In the genomic region with DNA sequence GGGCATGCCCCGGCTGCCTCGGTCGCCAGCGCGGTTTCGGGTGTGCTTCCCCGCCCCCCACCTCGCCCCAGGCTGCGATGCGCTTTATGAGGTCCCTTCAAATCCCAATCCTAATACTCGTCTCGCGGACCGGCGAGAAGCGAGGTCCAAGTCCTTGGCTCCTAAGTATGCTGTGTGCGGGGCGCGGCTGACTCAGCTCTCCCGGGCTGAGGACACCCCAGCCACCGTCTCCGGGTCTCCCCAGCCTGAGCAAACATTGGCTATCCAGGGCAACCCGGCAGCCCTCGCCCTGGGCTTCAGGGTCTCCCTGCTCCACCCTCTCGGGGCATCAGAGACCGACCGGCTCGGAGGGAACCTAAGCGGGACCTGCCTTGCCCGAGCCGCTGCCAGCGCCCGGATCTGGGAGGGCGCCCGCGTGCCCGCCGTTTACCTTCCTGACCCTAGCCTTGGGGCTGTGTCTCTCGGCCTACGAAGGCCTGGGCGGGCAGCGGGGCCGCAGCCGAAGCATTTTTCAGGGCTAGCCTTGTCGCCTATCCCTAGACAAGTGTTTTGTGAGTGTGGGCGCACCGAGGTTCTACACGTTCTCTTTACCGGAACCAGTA, we compare ENCODE assay signal across 8 cellular contexts. TPM values are rescaled to one million over a fixed set of nuclear protein-coding genes. Genes with fewer than 3 reads are reported as not detected.
DNase-seq lines count a peak whose midpoint lies in the region; ATAC-seq, FAIRE-seq and TF ChIP-seq lines count a peak whose summit lies in the region.

No MANE protein-coding gene starts in this region.

- intact Hi-C loops in activated T-helper 2 cell treated with anti-CD3 and anti-CD28 coated beads, Interferon-gamma antibody, Interleukin-2, Interleukin-4, amounts not matched to agents 10 μg/mL and 5 μg/mL and 100 μg/mL, durations not matched to agents 14 hours and 24 hours and 36 hours (cut with micrococcal nuclease) = loop anchor here (1.0 to 5.0 kb wide), 6 partner anchors 26 to 144 kb away; no protein-coding TSS in a partner anchor
- intact Hi-C loops in vagina (cut with DNase I) = loop anchor here (2.0 to 10.0 kb wide), 3 partner anchors 76 to 103 kb away; no protein-coding TSS in a partner anchor

- H3K27me3 Mint-ChIP-seq in GM23338 (ENCODE audit: insufficient read depth, low read depth, poor library complexity) (peaks cover 39% of the 10 kb centered on the region), nephron progenitor cell (ENCODE audit: low read depth, poor library complexity) (peaks cover 42% of the 10 kb centered on the region)
- no peaks in the 10 kb centered on the region for H3K27me3 Mint-ChIP-seq in activated T-helper 2 cell treated with anti-CD3 and anti-CD28 coated beads, Interferon-gamma antibody, Interleukin-2, Interleukin-4, amounts not matched to agents 10 μg/mL and 5 μg/mL and 100 μg/mL, durations not matched to agents 14 hours and 24 hours and 36 hours (ENCODE audit: low read depth)

- ATAC-seq in GM23338 (peak; percentile 33), foreskin keratinocyte (peak; percentile 57)

- H3K4me1 ChIP-seq in DOHH2 (ENCODE audit: control insufficient read depth, low read length) = peaks cover 68% of the 10 kb centered on the region
- peaks cover 21% of the 10 kb centered on the region for H3K4me1 ChIP-seq in GM23338 (ENCODE audit: insufficient read depth)
- peaks cover 4% of the 10 kb centered on the region for H3K4me1 ChIP-seq in foreskin keratinocyte
- H3K4me1 ChIP-seq in vagina = peaks cover 52% of the 10 kb centered on the region

- H3K27ac Mint-ChIP-seq in GM23338 (no peak overlapping the region), nephron progenitor cell (no peak overlapping the region)
- peak overlapping the region; percentile 69 for H3K27ac Mint-ChIP-seq in activated T-helper 2 cell treated with anti-CD3 and anti-CD28 coated beads, Interferon-gamma antibody, Interleukin-2, Interleukin-4, amounts not matched to agents 10 μg/mL and 5 μg/mL and 100 μg/mL, durations not matched to agents 14 hours and 24 hours and 36 hours

- DNase-seq in GM23338 (ENCODE audit: low spot score) (peak; percentile 60), NCI-H748 treated with DMSO at 0.1 percent for 48 hours (lab: John Stamatoyannopoulos, UW) (peak; percentile 17), foreskin keratinocyte (peak; percentile 28 to 42), nephron progenitor cell (peak; percentile 50), vagina (ENCODE audit: extremely low spot score in 2 of 2) (no peak), HTR-8/SVneo (ENCODE audit: insufficient read length, low spot score) (no peak)
- peak; percentile 46 for DNase-seq in activated T-helper 2 cell treated with anti-CD3 and anti-CD28 coated beads, Interferon-gamma antibody, Interleukin-2, Interleukin-4, amounts not matched to agents 10 μg/mL and 5 μg/mL and 100 μg/mL, durations not matched to agents 14 hours and 24 hours and 36 hours (ENCODE audit: low spot score)

- no peaks in the 10 kb centered on the region; the same call in 1 of the 3 replicates for H3K9me3 Mint-ChIP-seq in GM23338
- peaks cover 7% of the 10 kb centered on the region for H3K9me3 Mint-ChIP-seq in activated T-helper 2 cell treated with anti-CD3 and anti-CD28 coated beads, Interferon-gamma antibody, Interleukin-2, Interleukin-4, amounts not matched to agents 10 μg/mL and 5 μg/mL and 100 μg/mL, durations not matched to agents 14 hours and 24 hours and 36 hours
- peaks cover 10% of the 10 kb centered on the region for H3K9me3 Mint-ChIP-seq in nephron progenitor cell

- peak overlapping the region; percentile 96 for H3K27ac ChIP-seq in DOHH2 (ENCODE audit: low read depth, low read length)
- H3K27ac ChIP-seq in GM23338 (ENCODE audit: low read depth) = no peak overlapping the region
- H3K27ac ChIP-seq in foreskin keratinocyte = peak overlapping the region; percentile 63
- H3K27ac ChIP-seq in vagina = peak overlapping the region; percentile 97

- H3K9me3 ChIP-seq in DOHH2 (ENCODE audit: control insufficient read depth, insufficient read depth, low read length) = no peaks in the 10 kb centered on the region
- H3K9me3 ChIP-seq in vagina = no peaks in the 10 kb centered on the region

- H3K4me2 ChIP-seq in DOHH2 (ENCODE audit: low read length) (peak overlapping the region; percentile 94), GM23338 (peak overlapping the region; percentile 100)

- H3K36me3 Mint-ChIP-seq in GM23338 (ENCODE audit: low read depth) (no peaks in the 10 kb centered on the region), nephron progenitor cell (ENCODE audit: low read depth) (peaks cover 5% of the 10 kb centered on the region)
- H3K36me3 Mint-ChIP-seq in activated T-helper 2 cell treated with anti-CD3 and anti-CD28 coated beads, Interferon-gamma antibody, Interleukin-2, Interleukin-4, amounts not matched to agents 10 μg/mL and 5 μg/mL and 100 μg/mL, durations not matched to agents 14 hours and 24 hours and 36 hours (ENCODE audit: low read depth) = peaks cover 39% of the 10 kb centered on the region

- H3K4me3 ChIP-seq in DOHH2 (ENCODE audit: low read length) (peak overlapping the region; percentile 96), GM23338 (peak overlapping the region; percentile 90), vagina (peak overlapping the region; percentile 87 to 99)

- H3F3A ChIP-seq in DOHH2 (ENCODE audit: control insufficient read depth, insufficient read depth) (peaks cover 26% of the 10 kb centered on the region), GM23338 (replicated peaks; ENCODE audit: low read depth) (no peaks in the 10 kb centered on the region)

- peaks cover 22% of the 10 kb centered on the region for H4K20me1 ChIP-seq in DOHH2 (ENCODE audit: control insufficient read depth, insufficient read depth, low read depth, low read length)
- H4K20me1 ChIP-seq in GM23338 (replicated peaks; ENCODE audit: insufficient read depth) = 0 out of 2 replicates have a peak, but pooled peaks cover 4% of the 10 kb centered on the region

- H2AFZ ChIP-seq in GM23338 = peak overlapping the region; percentile 100

- H3K79me2 ChIP-seq in DOHH2 (ENCODE audit: control insufficient read depth, low read length) = peaks cover 62% of the 10 kb centered on the region
- H3K79me2 ChIP-seq in GM23338 (replicated peaks; ENCODE audit: insufficient read depth) = no peaks in the 10 kb centered on the region

- H3K27me3 ChIP-seq in DOHH2 (ENCODE audit: control insufficient read depth, low read length) (no peaks in the 10 kb centered on the region), GM23338 (ENCODE audit: insufficient read depth) (peaks cover 92% of the 10 kb centered on the region), foreskin keratinocyte (no peaks in the 10 kb centered on the region), vagina (no peaks in the 10 kb centered on the region)

- TF ChIP-seq CTCF in DOHH2 (IDR thresholded peaks at IDR 0.05; ENCODE audit: low read depth, low read length, poor library complexity, severe bottlenecking) = no peak
- peak in 1 of 2 experiments; percentile 1; a peak in 1 of 4 replicates for TF ChIP-seq CTCF in GM23338 (conservative IDR thresholded peaks at IDR 0.05; ENCODE audit: low read depth in 2 of 2)
- no peak for TF ChIP-seq CTCF in foreskin keratinocyte (conservative IDR thresholded peaks at IDR 0.05)
- TF ChIP-seq CTCF in nephron progenitor cell (IDR thresholded peaks at IDR 0.05) = no peak
- TF ChIP-seq CTCF in vagina (IDR thresholded peaks at IDR 0.05) = no peak

- H3K36me3 ChIP-seq in DOHH2 (ENCODE audit: control insufficient read depth, low read length) (peaks cover 60% of the 10 kb centered on the region), GM23338 (ENCODE audit: insufficient read depth) (no peaks in the 10 kb centered on the region), vagina (peaks cover 0 to 11% of the 10 kb centered on the region in 2 donors)

- H3K4me3 Mint-ChIP-seq in GM23338 (peak overlapping the region; percentile 86), nephron progenitor cell (peak overlapping the region; percentile 93)
- H3K4me3 Mint-ChIP-seq in activated T-helper 2 cell treated with anti-CD3 and anti-CD28 coated beads, Interferon-gamma antibody, Interleukin-2, Interleukin-4, amounts not matched to agents 10 μg/mL and 5 μg/mL and 100 μg/mL, durations not matched to agents 14 hours and 24 hours and 36 hours (ENCODE audit: low read depth) = peak overlapping the region; percentile 93

- H3K4me1 Mint-ChIP-seq in GM23338 (peaks cover 14% of the 10 kb centered on the region; the same call in 2 of the 3 replicates), nephron progenitor cell (peaks cover 32% of the 10 kb centered on the region)
- H3K4me1 Mint-ChIP-seq in activated T-helper 2 cell treated with anti-CD3 and anti-CD28 coated beads, Interferon-gamma antibody, Interleukin-2, Interleukin-4, amounts not matched to agents 10 μg/mL and 5 μg/mL and 100 μg/mL, durations not matched to agents 14 hours and 24 hours and 36 hours (ENCODE audit: low read depth) = peaks cover 48% of the 10 kb centered on the region

- FAIRE-seq in HTR-8/SVneo (lab: Jason Lieb, UNC) = no peak

- no peak for TF ChIP-seq POLR2A in vagina (IDR thresholded peaks at IDR 0.05)

- H3K9me2 ChIP-seq in DOHH2 (replicated peaks; ENCODE audit: control insufficient read depth, low read length) (no peaks in the 10 kb centered on the region), GM23338 (ENCODE audit: insufficient read depth) (no peaks in the 10 kb centered on the region)

TF ChIP-seq in GM23338, 12 proteins besides CTCF, POLR2A, EP300 and RAD21 (continues in another document):
- TF ChIP-seq ZNF331 (CRISPR knock-in tag; IDR thresholded peaks at IDR 0.05; ENCODE audit: low read depth) = no peak
- peak; percentile 41 for TF ChIP-seq EZH2phosphoT487 (IDR thresholded peaks at IDR 0.05; ENCODE audit: unreplicated experiment)
- TF ChIP-seq STAT1 (IDR thresholded peaks at IDR 0.05; ENCODE audit: unreplicated experiment) = no peak
- no peak for TF ChIP-seq ZNF114 (CRISPR knock-in tag; IDR thresholded peaks at IDR 0.05)

RNA-seq across cellular contexts. Expression of gene ITPKB, which starts 1.2 kb away (rescaled TPM):
- 4.7 and 5.2 TPM in 2 replicates for total RNA-seq in GM23338 (2014; rRNA removed; shearing (Covaris generic))
- polyA plus RNA-seq in GM23338 (2016; fragmentation: Nextera tagmentation; extraction: Ambion mirVana) (0.31 and 0.37 TPM in 2 replicates), foreskin keratinocyte (3.5 and 3.9 TPM in 2 replicates)
- 27.6 and 30.0 TPM in 2 replicates for total RNA-seq in activated T-helper 2 cell treated with anti-CD3 and anti-CD28 coated beads, Interferon-gamma antibody, Interleukin-2, Interleukin-4, amounts not matched to agents 10 μg/mL and 5 μg/mL and 100 μg/mL, durations not matched to agents 14 hours and 24 hours and 36 hours
- total RNA-seq in foreskin keratinocyte (11.7 and 11.9 TPM in 2 replicates), vagina (31.7 TPM)

Comparison
In these comparisons a context has a peak if more than half of its experiments do, and no peak if none do; other contexts are left out.
1. DNase-seq: peak in GM23338 (single experiment), NCI-H748 treated with DMSO at 0.1 percent for 48 hours (single experiment), activated T-helper 2 cell treated with anti-CD3 and anti-CD28 coated beads, Interferon-gamma antibody, Interleukin-2, Interleukin-4, amounts not matched to agents 10 μg/mL and 5 μg/mL and 100 μg/mL, durations not matched to agents 14 hours and 24 hours and 36 hours (single experiment), foreskin keratinocyte (2 of 2) and nephron progenitor cell (single experiment); none in vagina (0 of 2) and HTR-8/SVneo (single experiment).
2. Peak in every context shown above with its lines, with median percentiles within 50 percentile points of each other: H3K4me3 ChIP-seq and H3K4me3 Mint-ChIP-seq.